In genomic region chr4:110354460-110354859, GRCh38 we compare ENCODE assay signal across 24 cellular contexts.
"Had no signal": no experiment of that assay in that cellular context is flagged by ENCODE, and none has a peak within 500 bp of the region (broad histone marks: within the 10 kb centered on the region; RNA-seq: fewer than 3 reads in every experiment).

No MANE protein-coding gene starts in this region.

- H3K36me3 ChIP-seq: colonic mucosa, heart left ventricle, left lung, prostate gland, sigmoid colon, stomach, thoracic aorta, transverse colon had no signal

- H2AFZ ChIP-seq: parathyroid adenoma had no signal

- H3K4me1 ChIP-seq: colonic mucosa, left lung, parathyroid adenoma, prostate gland, sigmoid colon, stomach, transverse colon had no signal

- FAIRE-seq: islet of Langerhans, small intestine had no signal

- H3K27ac ChIP-seq: colonic mucosa, left lung, parathyroid adenoma, prostate gland, sigmoid colon, stomach, thoracic aorta, transverse colon had no signal

- H3K27me3 ChIP-seq: colonic mucosa, heart left ventricle, left lung, sigmoid colon, stomach, transverse colon had no signal

- ATAC-seq: left lung; naive thymus-derived CD4-positive, alpha-beta T cell had no signal

- H3K9ac ChIP-seq: parathyroid adenoma had no signal

- H3K9me3 ChIP-seq: colonic mucosa, heart left ventricle, left lung, prostate gland, sigmoid colon, stomach, thoracic aorta, transverse colon had no signal

- DNase-seq: colonic mucosa; effector CD8-positive, alpha-beta T cell; foreskin melanocyte; heart left ventricle; hypothalamus; kidney glomerular epithelial cell; left lung; mesenchymal stem cell; midbrain; naive thymus-derived CD4-positive, alpha-beta T cell; nephron progenitor cell; retina; sigmoid colon; small intestine; stimulated activated CD4-positive, alpha-beta T cell treated with anti-CD3 and anti-CD28 coated beads, Interleukin-12 subunit alpha, Interleukin-12 subunit beta, amount 100 ng/mL, for 4 hours; stimulated activated naive CD4-positive, alpha-beta T cell; stomach; substantia nigra; transverse colon had no signal

- H3K79me2 ChIP-seq: parathyroid adenoma had no signal

- H3K4me3 ChIP-seq: colonic mucosa, left lung, lung, prostate gland, sigmoid colon, stomach, thoracic aorta, transverse colon had no signal
